20 cellular contexts compared by ENCODE assay signal in the genomic region with DNA sequence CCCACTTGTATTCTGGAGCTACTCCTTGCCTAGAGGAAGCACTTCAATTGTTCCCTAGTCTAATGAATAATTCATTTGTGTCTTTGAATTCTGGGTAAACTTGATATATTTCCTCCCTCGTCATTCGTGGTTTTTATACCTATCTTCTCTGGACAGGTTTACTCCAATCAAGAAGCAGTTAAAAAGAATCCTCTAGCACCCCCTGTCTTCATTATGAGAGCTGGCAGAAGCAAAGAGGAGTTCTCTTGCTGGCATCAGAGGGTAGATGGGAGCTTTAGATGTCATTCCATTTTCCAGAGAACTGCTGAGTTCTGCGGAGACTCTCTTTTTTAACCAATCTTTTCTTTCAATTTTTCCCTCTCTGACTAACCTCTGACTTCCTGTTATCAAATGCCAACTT.
A peak's percentile ranks its signal among the peaks of the same experiment; 100 is the strongest.
DNase-seq lines count a peak whose midpoint lies in the region; ATAC-seq and TF ChIP-seq lines count a peak whose summit lies in the region.
"Had no signal": no experiment of that assay in that cellular context is flagged by ENCODE, and none has a peak within 500 bp of the region (broad histone marks: within the 10 kb centered on the region; RNA-seq: fewer than 3 reads in every experiment).

No MANE protein-coding gene starts in this region.

- H3K27me3 Mint-ChIP-seq in GM23338 (ENCODE audit: insufficient read depth, low read depth, poor library complexity) = no peaks in the 10 kb centered on the region
- peaks cover 28% of the 10 kb centered on the region in 2 donors for H3K27me3 Mint-ChIP-seq in stimulated activated naive B cell treated with anti-CD40 and anti-IgM and Interleukin-4, amounts not matched to agents 10 μg/mL and 1 μg/mL and 100 μg/mL, for 72 hours
- no peaks in the 10 kb centered on the region for H3K27me3 Mint-ChIP-seq in stimulated activated memory B cell treated with anti-CD40 and anti-IgM and Interleukin-4, amounts not matched to agents 10 μg/mL and 1 μg/mL and 100 μg/mL, for 72 hours

- TF ChIP-seq CTCF in GM23338 (conservative IDR thresholded peaks at IDR 0.05; ENCODE audit: low read depth in 2 of 2) (peak; percentile 47 to 57), Loucy (conservative IDR thresholded peaks at IDR 0.05; ENCODE audit: low read length) (peak; percentile 31), epithelial cell of proximal tubule (conservative IDR thresholded peaks at IDR 0.05; ENCODE audit: low read depth, low read length) (peak; percentile 9)

- H3K9me3 Mint-ChIP-seq in GM23338 = peaks cover 34% of the 10 kb centered on the region
- H3K9me3 Mint-ChIP-seq in stimulated activated naive B cell treated with anti-CD40 and anti-IgM and Interleukin-4, amounts not matched to agents 10 μg/mL and 1 μg/mL and 100 μg/mL, for 72 hours = peaks cover 15 to 16% of the 10 kb centered on the region in 2 donors
- peaks cover 15% of the 10 kb centered on the region for H3K9me3 Mint-ChIP-seq in stimulated activated memory B cell treated with anti-CD40 and anti-IgM and Interleukin-4, amounts not matched to agents 10 μg/mL and 1 μg/mL and 100 μg/mL, for 72 hours

- H3K79me2 ChIP-seq in GM23338 (replicated peaks; ENCODE audit: insufficient read depth) (no peaks in the 10 kb centered on the region), Loucy (ENCODE audit: insufficient read depth, low read length) (no peaks in the 10 kb centered on the region)

- no peak for ATAC-seq in GM23338
- ATAC-seq in stimulated activated naive B cell treated with anti-CD40 and anti-IgM and Interleukin-4, amounts not matched to agents 10 μg/mL and 1 μg/mL and 100 μg/mL, for 72 hours (replicated peaks) = no peak
- no peak for ATAC-seq in stimulated activated memory B cell treated with anti-CD40 and anti-IgM and Interleukin-4, amounts not matched to agents 10 μg/mL and 1 μg/mL and 100 μg/mL, for 72 hours
- ATAC-seq: Panc1 had no signal

- H3K36me3 ChIP-seq in GM23338 (ENCODE audit: insufficient read depth) (peaks cover 7% of the 10 kb centered on the region; the same call in 1 of the 2 replicates), Loucy (ENCODE audit: insufficient read depth, low read length) (no peaks in the 10 kb centered on the region)
- H3K36me3 ChIP-seq: BLaER1 had no signal

- H3K27ac Mint-ChIP-seq in GM23338 = no peak overlapping the region
- H3K27ac Mint-ChIP-seq in stimulated activated naive B cell treated with anti-CD40 and anti-IgM and Interleukin-4, amounts not matched to agents 10 μg/mL and 1 μg/mL and 100 μg/mL, for 72 hours = peak overlapping the region; percentile 11
- H3K27ac Mint-ChIP-seq in stimulated activated memory B cell treated with anti-CD40 and anti-IgM and Interleukin-4, amounts not matched to agents 10 μg/mL and 1 μg/mL and 100 μg/mL, for 72 hours = no peak overlapping the region
- H3K27ac Mint-ChIP-seq: CD4-positive, alpha-beta memory T cell had no signal

- no peak overlapping the region for H3K4me3 Mint-ChIP-seq in GM23338
- H3K4me3 Mint-ChIP-seq in stimulated activated naive B cell treated with anti-CD40 and anti-IgM and Interleukin-4, amounts not matched to agents 10 μg/mL and 1 μg/mL and 100 μg/mL, for 72 hours = no peak overlapping the region
- H3K4me3 Mint-ChIP-seq in stimulated activated memory B cell treated with anti-CD40 and anti-IgM and Interleukin-4, amounts not matched to agents 10 μg/mL and 1 μg/mL and 100 μg/mL, for 72 hours = no peak overlapping the region
- H3K4me3 Mint-ChIP-seq: CD4-positive, alpha-beta memory T cell had no signal

- H3K36me3 Mint-ChIP-seq in GM23338 (ENCODE audit: low read depth) = peaks cover 27% of the 10 kb centered on the region
- H3K36me3 Mint-ChIP-seq in stimulated activated naive B cell treated with anti-CD40 and anti-IgM and Interleukin-4, amounts not matched to agents 10 μg/mL and 1 μg/mL and 100 μg/mL, for 72 hours = peaks cover 3 to 13% of the 10 kb centered on the region in 2 donors
- H3K36me3 Mint-ChIP-seq in stimulated activated memory B cell treated with anti-CD40 and anti-IgM and Interleukin-4, amounts not matched to agents 10 μg/mL and 1 μg/mL and 100 μg/mL, for 72 hours = no peaks in the 10 kb centered on the region

- H3K4me2 ChIP-seq in GM23338 (no peak overlapping the region), Loucy (ENCODE audit: low read depth, low read length, poor library complexity, severe bottlenecking) (no peak overlapping the region)
- H3K4me2 ChIP-seq: BLaER1, SK-N-SH had no signal

- no peak overlapping the region for H3K27ac ChIP-seq in GM23338 (ENCODE audit: low read depth)
- H3K27ac ChIP-seq: BLaER1 had no signal

- H2AFZ ChIP-seq in GM23338 (no peak overlapping the region), Loucy (ENCODE audit: low read length) (no peak overlapping the region)

- no peaks in the 10 kb centered on the region for H3K9me2 ChIP-seq in GM23338 (ENCODE audit: insufficient read depth)
- H3K9me2 ChIP-seq in Loucy (replicated peaks; ENCODE audit: low read depth, low read length) = no peaks in the 10 kb centered on the region
- H3K9me2 ChIP-seq: SK-N-SH had no signal

- H3K4me1 Mint-ChIP-seq in GM23338 = no peaks in the 10 kb centered on the region
- H3K4me1 Mint-ChIP-seq in stimulated activated naive B cell treated with anti-CD40 and anti-IgM and Interleukin-4, amounts not matched to agents 10 μg/mL and 1 μg/mL and 100 μg/mL, for 72 hours = peaks cover 0 to 5% of the 10 kb centered on the region in 2 donors
- no peaks in the 10 kb centered on the region for H3K4me1 Mint-ChIP-seq in stimulated activated memory B cell treated with anti-CD40 and anti-IgM and Interleukin-4, amounts not matched to agents 10 μg/mL and 1 μg/mL and 100 μg/mL, for 72 hours

- H3K9ac ChIP-seq in Loucy (ENCODE audit: low read depth, low read length, poor library complexity, severe bottlenecking) = no peak overlapping the region
- H3K9ac ChIP-seq: BLaER1, SK-N-SH had no signal

- H3K4me1 ChIP-seq in GM23338 (ENCODE audit: insufficient read depth) = no peaks in the 10 kb centered on the region
- no peaks in the 10 kb centered on the region for H3K4me1 ChIP-seq in Loucy (ENCODE audit: insufficient read depth, low read length, poor library complexity, severe bottlenecking)
- H3K4me1 ChIP-seq: BLaER1, Caco-2 had no signal

- H3K9me3 ChIP-seq in Loucy (ENCODE audit: insufficient read depth, low read depth, low read length) = 0 out of 2 replicates have a peak, but pooled peaks cover 8% of the 10 kb centered on the region
- H3K9me3 ChIP-seq: SK-N-SH had no signal

- no peaks in the 10 kb centered on the region for H4K20me1 ChIP-seq in GM23338 (replicated peaks; ENCODE audit: insufficient read depth)
- no peaks in the 10 kb centered on the region for H4K20me1 ChIP-seq in Loucy (ENCODE audit: insufficient read depth, low read length, poor library complexity, severe bottlenecking)
- H4K20me1 ChIP-seq: BLaER1 had no signal

- H3K4me3 ChIP-seq in GM23338 = no peak overlapping the region
- H3K4me3 ChIP-seq in Loucy (ENCODE audit: low read length, poor library complexity, severe bottlenecking) = no peak overlapping the region
- no peak overlapping the region for H3K4me3 ChIP-seq in epithelial cell of proximal tubule (ENCODE audit: low read depth, low read length)
- H3K4me3 ChIP-seq: BLaER1 had no signal

- peak; percentile 48 for DNase-seq in GM23338 (ENCODE audit: low spot score)
- DNase-seq in epithelial cell of proximal tubule (ENCODE audit: low read depth) = no peak
- DNase-seq in stimulated activated naive B cell treated with anti-CD40 and anti-IgM and Interleukin-4, amounts not matched to agents 10 μg/mL and 1 μg/mL and 100 μg/mL, for 72 hours = no peak
- no peak for DNase-seq in activated CD4-positive, CD25-positive, alpha-beta regulatory T cell (lab: John Stamatoyannopoulos, UW)
- DNase-seq in stimulated activated CD4-positive, alpha-beta T cell treated with anti-CD3 and anti-CD28 coated beads, Interleukin-15, amount 100 ng/mL, for 24 hours = no peak
- DNase-seq: Caco-2, DMS 273 treated with DMSO at 0.1 percent for 48 hours, NCI-H1092 treated with DMSO at 0.1 percent for 48 hours, NCI-H146, NCI-H2029, NCI-H2171, NCI-H524 treated with DMSO at 0.1 percent for 48 hours, SIG-M5, SK-N-SH, T-helper 2 cell had no signal

- no peaks in the 10 kb centered on the region for H3F3A ChIP-seq in GM23338 (replicated peaks; ENCODE audit: low read depth)
- no peaks in the 10 kb centered on the region for H3F3A ChIP-seq in Loucy (ENCODE audit: low read depth)

- no peaks in the 10 kb centered on the region for H3K27me3 ChIP-seq in GM23338 (ENCODE audit: insufficient read depth)
- no peaks in the 10 kb centered on the region for H3K27me3 ChIP-seq in Loucy (ENCODE audit: insufficient read depth, low read length, poor library complexity, severe bottlenecking)
- H3K27me3 ChIP-seq: BLaER1 had no signal

TF ChIP-seq in GM23338, 12 proteins besides CTCF, POLR2A, EP300 and RAD21 (continues in another document):
- TF ChIP-seq CREB1 (CRISPR knock-in tag; IDR thresholded peaks at IDR 0.05; ENCODE audit: low read depth) = no peak
